In genomic region chr16:4650443-4651074, GRCh38 we compare ENCODE assay signal across 2 cellular contexts.
TF ChIP-seq lines count a peak whose summit lies in the region.
"Not testable (repeated sequence)": the region's sequence is repeated elsewhere in the genome, so short reads cannot be mapped to it uniquely, and the experiment has no call there.

No MANE protein-coding gene starts in this region.

TF ChIP-seq in IMR-90, 13 proteins besides CTCF, POLR2A, EP300 and RAD21:
- TF ChIP-seq USF2 (IDR thresholded peaks at IDR 0.05; ENCODE audit: low read depth, low read length), result peak; percentile 80
- TF ChIP-seq SMC3 (IDR thresholded peaks at IDR 0.05; ENCODE audit: low read depth, low read length), result 0 out of 2 replicates have a peak, but pooled peaks have one; percentile 13
- peak; percentile 96 for TF ChIP-seq BHLHE40 (IDR thresholded peaks at IDR 0.05; ENCODE audit: low read depth, low read length)

TF ChIP-seq in K562, 482 proteins besides CTCF, POLR2A, EP300 and RAD21 (continues in another document):
- TF ChIP-seq MITF (IDR thresholded peaks at IDR 0.05) (peak; percentile 70), PRDM10 (IDR thresholded peaks at IDR 0.05; ENCODE audit: partially characterized antibody) (peak; percentile 27), MAZ (CRISPR knock-in tag; conservative IDR thresholded peaks at IDR 0.05 in 1 of 2, IDR thresholded peaks at IDR 0.05 in 1 of 2) (peak in 1 of 2 experiments; percentile 40; a peak in 2 of 4 replicates), ESRRA (IDR thresholded peaks at IDR 0.05; ENCODE audit: borderline replicate concordance, low read depth) (0 out of 2 replicates have a peak, but pooled peaks have one; percentile 24), L3MBTL2 (IDR thresholded peaks at IDR 0.05) (peak; percentile 87), DPF2 (IDR thresholded peaks at IDR 0.05) (0 out of 2 replicates have a peak, but pooled peaks have one; percentile 20), HNRNPL (IDR thresholded peaks at IDR 0.05; ENCODE audit: low read depth, low read length) (0 out of 2 replicates have a peak, but pooled peaks have one; percentile 25), MYNN (IDR thresholded peaks at IDR 0.05) (peak; percentile 72; the same call in 1 of the 2 replicates), CBFA2T2 (conservative IDR thresholded peaks at IDR 0.05) (0 out of 2 replicates have a peak, but pooled peaks have one; percentile 4), ARNT (IDR thresholded peaks at IDR 0.05) (0 out of 4 replicates have a peak, but pooled peaks of 1 of the 2 experiments have one; percentile 19), KLF16 (IDR thresholded peaks at IDR 0.05) (0 out of 2 replicates have a peak, but pooled peaks have one; percentile 41), USF2 (CRISPR knock-in tag; IDR thresholded peaks at IDR 0.05) (peak; percentile 86), BHLHE40 (IDR thresholded peaks at IDR 0.05; ENCODE audit: low read length) (peak; percentile 100), STAG1 (CRISPR knock-in tag; IDR thresholded peaks at IDR 0.05; ENCODE audit: borderline replicate concordance) (0 out of 2 replicates have a peak, but pooled peaks have one; percentile 12), MYC (IDR thresholded peaks at IDR 0.05; ENCODE audit: low read depth, low read length) (peak; percentile 91), E2F6 (IDR thresholded peaks at IDR 0.05; ENCODE audit: borderline replicate concordance in 1 of 2, extremely low read depth in 1 of 2, insufficient read depth in 1 of 2, insufficient read length in 1 of 2, low read depth in 1 of 2, low read length in 1 of 2, poor library complexity in 1 of 2, severe bottlenecking in 1 of 2) (peak in 1 of 2 experiments; percentile 75), TOE1 (IDR thresholded peaks at IDR 0.05; ENCODE audit: borderline replicate concordance) (peak; percentile 46; the same call in 1 of the 2 replicates), YY1 (IDR thresholded peaks at IDR 0.05; ENCODE audit: borderline replicate concordance in 1 of 3, control insufficient read depth in 1 of 3, extremely low read depth in 1 of 3, insufficient read depth in 3 of 3, insufficient read length in 1 of 3, insufficient replicate concordance in 2 of 3, low read depth in 1 of 3, low read length in 2 of 3) (peak in 2 of 3 experiments; percentile 55 to 81), NFIC (IDR thresholded peaks at IDR 0.05) (peak; percentile 98), ZBTB2 (IDR thresholded peaks at IDR 0.05) (peak; percentile 55; the same call in 1 of the 2 replicates), CREM (IDR thresholded peaks at IDR 0.05; ENCODE audit: low read depth) (0 out of 2 replicates have a peak, but pooled peaks have one; percentile 15), RAD51 (IDR thresholded peaks at IDR 0.05; ENCODE audit: borderline replicate concordance, low read depth) (peak; percentile 61; the same call in 1 of the 2 replicates), ZHX1 (conservative IDR thresholded peaks at IDR 0.05; ENCODE audit: low read length) (0 out of 2 replicates have a peak, but pooled peaks have one; percentile 25), SMC3 (conservative IDR thresholded peaks at IDR 0.05; ENCODE audit: insufficient read depth, low read depth, low read length) (0 out of 2 replicates have a peak, but pooled peaks have one; percentile 20), LEF1 (IDR thresholded peaks at IDR 0.05) (0 out of 2 replicates have a peak, but pooled peaks have one; percentile 53), RB1 (IDR thresholded peaks at IDR 0.05; ENCODE audit: low read depth) (peak; percentile 55; the same call in 1 of the 2 replicates)
- not testable (repeated sequence) for TF ChIP-seq MYNN (CRISPR knock-in tag; IDR thresholded peaks at IDR 0.05); MYC (CRISPR knock-in tag; IDR thresholded peaks at IDR 0.05; ENCODE audit: borderline replicate concordance, low read depth); TOE1 (CRISPR knock-in tag; IDR thresholded peaks at IDR 0.05; ENCODE audit: borderline replicate concordance, low read depth)
- TF ChIP-seq, protein P1, sequence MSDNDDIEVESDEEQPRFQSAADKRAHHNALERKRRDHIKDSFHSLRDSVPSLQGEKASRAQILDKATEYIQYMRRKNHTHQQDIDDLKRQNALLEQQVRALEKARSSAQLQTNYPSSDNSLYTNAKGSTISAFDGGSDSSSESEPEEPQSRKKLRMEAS (CRISPR knock-in tag; IDR thresholded peaks at IDR 0.05), result peak; percentile 80
- TF ChIP-seq, protein P2, sequence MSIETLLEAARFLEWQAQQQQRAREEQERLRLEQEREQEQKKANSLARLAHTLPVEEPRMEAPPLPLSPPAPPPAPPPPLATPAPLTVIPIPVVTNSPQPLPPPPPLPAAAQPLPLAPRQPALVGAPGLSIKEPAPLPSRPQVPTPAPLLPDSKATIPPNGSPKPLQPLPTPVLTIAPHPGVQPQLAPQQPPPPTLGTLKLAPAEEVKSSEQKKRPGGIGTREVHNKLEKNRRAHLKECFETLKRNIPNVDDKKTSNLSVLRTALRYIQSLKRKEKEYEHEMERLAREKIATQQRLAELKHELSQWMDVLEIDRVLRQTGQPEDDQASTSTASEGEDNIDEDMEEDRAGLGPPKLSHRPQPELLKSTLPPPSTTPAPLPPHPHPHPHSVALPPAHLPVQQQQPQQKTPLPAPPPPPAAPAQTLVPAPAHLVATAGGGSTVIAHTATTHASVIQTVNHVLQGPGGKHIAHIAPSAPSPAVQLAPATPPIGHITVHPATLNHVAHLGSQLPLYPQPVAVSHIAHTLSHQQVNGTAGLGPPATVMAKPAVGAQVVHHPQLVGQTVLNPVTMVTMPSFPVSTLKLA (conservative IDR thresholded peaks at IDR 0.05), result peak in 1 of 2 experiments; percentile 79
